ENCODE assay signal across 1 cellular context in the genomic region with DNA sequence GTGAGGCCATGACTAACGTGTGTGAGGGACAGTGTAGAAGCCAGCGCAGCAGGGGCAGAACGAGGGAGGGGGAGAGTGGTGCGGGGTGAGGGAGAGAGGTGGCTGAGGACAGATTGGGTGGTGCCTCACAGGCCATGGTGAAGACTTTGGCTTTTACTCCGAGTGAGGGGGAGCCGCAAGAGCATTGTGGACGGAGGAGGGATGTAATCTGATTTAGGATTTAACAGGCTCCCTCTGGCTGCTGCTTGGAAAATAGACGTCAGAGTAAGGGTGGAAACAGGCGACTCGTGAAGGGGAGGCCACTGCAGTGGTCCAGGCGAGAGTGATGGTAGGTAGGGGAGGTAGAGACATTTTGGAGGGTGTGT.
TF ChIP-seq lines count a peak whose summit lies in the region.

No MANE protein-coding gene starts in this region.

TF ChIP-seq in GM23338, 12 proteins besides CTCF, POLR2A, EP300 and RAD21 (continued from another document):
- TF ChIP-seq ZNF462 (CRISPR knock-in tag; IDR thresholded peaks at IDR 0.05) (no peak), ZNF331 (CRISPR knock-in tag; IDR thresholded peaks at IDR 0.05; ENCODE audit: low read depth) (no peak)
